13 cellular contexts compared by ENCODE assay signal in genomic region chr1:235158680-235159079, GRCh38.
"Had no signal": no experiment of that assay in that cellular context is flagged by ENCODE, and none has a peak within 500 bp of the region (broad histone marks: within the 10 kb centered on the region; RNA-seq: fewer than 3 reads in every experiment).

No MANE protein-coding gene starts in this region.

- H3K27ac Mint-ChIP-seq: stimulated activated naive CD8-positive, alpha-beta T cell treated with anti-CD3 and anti-CD28 coated beads, Interleukin-15, Interleukin-2, amounts not matched to agents 100 ng/mL and 50 ng/mL, for 24 hours had no signal

- H3K4me3 Mint-ChIP-seq: stimulated activated naive CD8-positive, alpha-beta T cell treated with anti-CD3 and anti-CD28 coated beads, Interleukin-15, Interleukin-2, amounts not matched to agents 100 ng/mL and 50 ng/mL, for 24 hours had no signal

- ATAC-seq: heart left ventricle, left cardiac atrium, SK-N-SH treated with all-trans-retinoic acid at 6 μM for 48 hours had no signal

- H3K9me3 Mint-ChIP-seq: stimulated activated naive CD8-positive, alpha-beta T cell treated with anti-CD3 and anti-CD28 coated beads, Interleukin-15, Interleukin-2, amounts not matched to agents 100 ng/mL and 50 ng/mL, for 24 hours had no signal

- DNase-seq: activated CD4-positive, alpha-beta T cell treated with anti-CD3 and anti-CD28 coated beads for 4 hours; activated naive CD4-positive, alpha-beta T cell treated with Interleukin-2 at 50 U/mL for 16 hours; adrenal gland; heart left ventricle; left cardiac atrium; midbrain; ovary; sigmoid colon; spleen; trophoblast cell; WERI-Rb-1 had no signal

- H3K27me3 Mint-ChIP-seq: stimulated activated naive CD8-positive, alpha-beta T cell treated with anti-CD3 and anti-CD28 coated beads, Interleukin-15, Interleukin-2, amounts not matched to agents 100 ng/mL and 50 ng/mL, for 24 hours had no signal
